In genomic region chr3:58052373-58053273, GRCh38 we compare ENCODE assay signal across 8 cellular contexts. TPM values are rescaled to one million over a fixed set of nuclear protein-coding genes. Genes with fewer than 3 reads are reported as not detected.
DNase-seq lines count a peak whose midpoint lies in the region; ATAC-seq and TF ChIP-seq lines count a peak whose summit lies in the region.

No MANE protein-coding gene starts in this region.

- H3K36me3 Mint-ChIP-seq in activated T-cell treated with anti-CD3 and anti-CD28 coated beads, Interleukin-2, amount 50 U/mL, for 72 hours (ENCODE audit: insufficient read depth in 2 of 2), result peaks cover 0 to 4% of the 10 kb centered on the region in 2 donors
- peaks cover 9% of the 10 kb centered on the region for H3K36me3 Mint-ChIP-seq in progenitor cell of endocrine pancreas (ENCODE audit: insufficient read depth)

- peaks cover 0 to 2% of the 10 kb centered on the region in 2 donors for H3K9me3 Mint-ChIP-seq in activated T-cell treated with anti-CD3 and anti-CD28 coated beads, Interleukin-2, amount 50 U/mL, for 72 hours
- peaks cover 2% of the 10 kb centered on the region for H3K9me3 Mint-ChIP-seq in progenitor cell of endocrine pancreas (ENCODE audit: low read depth)

- H3K4me1 Mint-ChIP-seq in activated T-cell treated with anti-CD3 and anti-CD28 coated beads, Interleukin-2, amount 50 U/mL, for 72 hours (ENCODE audit: low read depth), result peaks cover 48% of the 10 kb centered on the region
- H3K4me1 Mint-ChIP-seq in progenitor cell of endocrine pancreas (ENCODE audit: low read depth), result peaks cover 45% of the 10 kb centered on the region

- DNase-seq in C1 segment of cervical spinal cord (lab: John Stamatoyannopoulos, UW) (peak in 8 of 14 donors; percentile 12 to 82 (median 19)), HS-27A (ENCODE audit: low read depth) (peak; percentile 96), glomerular visceral epithelial cell (ENCODE audit: extremely low spot score) (peak; percentile 94), progenitor cell of endocrine pancreas (ENCODE audit: low spot score, unreplicated experiment) (no peak), NCI-H2081 treated with DMSO at 0.1 percent for 48 hours (lab: John Stamatoyannopoulos, UW) (no peak), epidermal melanocyte (ENCODE audit: insufficient read length, low spot score) (no peak), NCI-H774 (lab: John Stamatoyannopoulos, UW) (no peak)
- DNase-seq in activated T-cell treated with anti-CD3 and anti-CD28 coated beads, Interleukin-2, amount 50 U/mL, for 72 hours, result peak; percentile 77 to 83

- TF ChIP-seq CTCF in progenitor cell of endocrine pancreas (IDR thresholded peaks at IDR 0.05; ENCODE audit: unreplicated experiment), result no peak

- H3K27me3 Mint-ChIP-seq in activated T-cell treated with anti-CD3 and anti-CD28 coated beads, Interleukin-2, amount 50 U/mL, for 72 hours (ENCODE audit: low read depth), result no peaks in the 10 kb centered on the region
- no peaks in the 10 kb centered on the region for H3K27me3 Mint-ChIP-seq in progenitor cell of endocrine pancreas

- ATAC-seq in activated T-cell treated with anti-CD3 and anti-CD28 coated beads, Interleukin-2, amount 50 U/mL, for 72 hours (replicated peaks in 1 of 2), result peak; percentile 98

- peak overlapping the region in 1 of 2 donors; percentile 27 for H3K4me3 Mint-ChIP-seq in activated T-cell treated with anti-CD3 and anti-CD28 coated beads, Interleukin-2, amount 50 U/mL, for 72 hours
- H3K4me3 Mint-ChIP-seq in progenitor cell of endocrine pancreas (ENCODE audit: low read depth), result no peak overlapping the region

- H3K27ac Mint-ChIP-seq in activated T-cell treated with anti-CD3 and anti-CD28 coated beads, Interleukin-2, amount 50 U/mL, for 72 hours, result no peak overlapping the region
- H3K27ac Mint-ChIP-seq in progenitor cell of endocrine pancreas, result peak overlapping the region; percentile 76

RNA-seq across cellular contexts. Expression of gene FLNB, which starts 44.4 kb away (rescaled TPM):
- total RNA-seq in activated T-cell treated with anti-CD3 and anti-CD28 coated beads, Interleukin-2, amount 50 U/mL, for 72 hours, result 10 to 100 TPM; 46.1 to 56.7 TPM
- 103 and 112 TPM in 2 replicates for total RNA-seq in progenitor cell of endocrine pancreas

Comparison
In these comparisons a context has a peak if more than half of its experiments do, and no peak if none do; other contexts are left out.
1. DNase-seq: peak in C1 segment of cervical spinal cord (8 of 14), HS-27A (single experiment), activated T-cell treated with anti-CD3 and anti-CD28 coated beads, Interleukin-2, amount 50 U/mL, for 72 hours (2 of 2) and glomerular visceral epithelial cell (single experiment); none in progenitor cell of endocrine pancreas (single experiment), NCI-H2081 treated with DMSO at 0.1 percent for 48 hours (single experiment), epidermal melanocyte (single experiment) and NCI-H774 (single experiment).